20 cellular contexts compared by ENCODE assay signal in the genomic region with DNA sequence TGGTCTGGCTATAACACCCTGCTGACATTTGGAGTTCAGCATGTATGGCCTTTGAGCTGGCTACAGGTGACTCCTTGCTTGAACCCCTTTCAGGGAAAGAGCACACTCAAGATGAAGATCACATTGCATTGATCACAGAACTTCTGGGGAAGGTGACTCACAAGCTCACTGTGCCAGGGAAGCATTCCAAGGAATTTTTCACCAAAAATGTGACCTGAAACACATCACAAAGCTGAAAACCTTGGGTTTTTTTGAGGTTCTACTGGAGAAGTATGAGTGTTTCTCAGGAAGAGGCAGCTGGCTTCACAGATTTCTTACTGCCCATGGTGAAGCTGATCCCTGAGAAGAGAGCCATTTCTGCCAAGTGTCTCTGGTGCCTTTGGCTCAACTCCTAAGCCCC.
"Had no signal": no experiment of that assay in that cellular context is flagged by ENCODE, and none has a peak within 500 bp of the region (broad histone marks: within the 10 kb centered on the region; RNA-seq: fewer than 3 reads in every experiment).

No MANE protein-coding gene starts in this region.

- H3K4me3 Mint-ChIP-seq: activated CD8-positive, alpha-beta T cell treated with anti-CD3 and anti-CD28 coated beads for 36 hours; activated T-helper 1 cell treated with anti-CD3 and anti-CD28 coated beads, Interleukin-12 subunit alpha, Interleukin-12 subunit beta, Interleukin-2, Interleukin-4 antibody, amounts not matched to agents 30 ng/mL and 10 ng/mL and 1 ng/mL, durations not matched to agents 14 hours and 24 hours and 36 hours; naive B cell; stimulated activated memory B cell treated with anti-CD40 and anti-IgM and Interleukin-4, amounts not matched to agents 10 μg/mL and 1 μg/mL and 100 μg/mL, for 72 hours had no signal

- H3K9me3 Mint-ChIP-seq: activated CD8-positive, alpha-beta T cell treated with anti-CD3 and anti-CD28 coated beads for 36 hours; activated T-helper 1 cell treated with anti-CD3 and anti-CD28 coated beads, Interleukin-12 subunit alpha, Interleukin-12 subunit beta, Interleukin-2, Interleukin-4 antibody, amounts not matched to agents 30 ng/mL and 10 ng/mL and 1 ng/mL, durations not matched to agents 14 hours and 24 hours and 36 hours had no signal

- H3K4me3 ChIP-seq: ascending aorta, coronary artery, heart right ventricle, right lobe of liver, transverse colon had no signal

- H3K36me3 ChIP-seq: ascending aorta, heart right ventricle, right lobe of liver, transverse colon, WERI-Rb-1 had no signal

- H3K27ac ChIP-seq: ascending aorta, coronary artery, epithelial cell of prostate, heart right ventricle, right lobe of liver, transverse colon, WERI-Rb-1 had no signal

- H3K36me3 Mint-ChIP-seq: naive B cell; stimulated activated memory B cell treated with anti-CD40 and anti-IgM and Interleukin-4, amounts not matched to agents 10 μg/mL and 1 μg/mL and 100 μg/mL, for 72 hours had no signal

- H3K4me1 Mint-ChIP-seq: naive B cell; stimulated activated memory B cell treated with anti-CD40 and anti-IgM and Interleukin-4, amounts not matched to agents 10 μg/mL and 1 μg/mL and 100 μg/mL, for 72 hours had no signal

- H3K27me3 ChIP-seq: ascending aorta, heart right ventricle, right lobe of liver, transverse colon had no signal

- H3K27me3 Mint-ChIP-seq: activated CD8-positive, alpha-beta T cell treated with anti-CD3 and anti-CD28 coated beads for 36 hours; naive B cell; stimulated activated memory B cell treated with anti-CD40 and anti-IgM and Interleukin-4, amounts not matched to agents 10 μg/mL and 1 μg/mL and 100 μg/mL, for 72 hours had no signal

- ATAC-seq: activated CD8-positive, alpha-beta T cell treated with anti-CD3 and anti-CD28 coated beads for 36 hours; heart right ventricle; right lobe of liver; stimulated activated memory B cell treated with anti-CD40 and anti-IgM and Interleukin-4, amounts not matched to agents 10 μg/mL and 1 μg/mL and 100 μg/mL, for 72 hours had no signal

- DNase-seq: activated CD4-positive, alpha-beta T cell treated with anti-CD3 and anti-CD28 coated beads for 4 hours; activated CD8-positive, alpha-beta memory T cell treated with anti-CD3 and anti-CD28 coated beads, Interleukin-2, amount 50 U/mL, for 48 hours; activated CD8-positive, alpha-beta T cell treated with anti-CD3 and anti-CD28 coated beads for 36 hours; activated naive CD4-positive, alpha-beta T cell; caudate nucleus; effector CD8-positive, alpha-beta T cell; foreskin melanocyte; heart right ventricle; kidney; naive B cell; right lobe of liver; substantia nigra; T1000; transverse colon; WERI-Rb-1 had no signal

- H3K27ac Mint-ChIP-seq: activated CD8-positive, alpha-beta T cell treated with anti-CD3 and anti-CD28 coated beads for 36 hours; activated T-helper 1 cell treated with anti-CD3 and anti-CD28 coated beads, Interleukin-12 subunit alpha, Interleukin-12 subunit beta, Interleukin-2, Interleukin-4 antibody, amounts not matched to agents 30 ng/mL and 10 ng/mL and 1 ng/mL, durations not matched to agents 14 hours and 24 hours and 36 hours; naive B cell; stimulated activated memory B cell treated with anti-CD40 and anti-IgM and Interleukin-4, amounts not matched to agents 10 μg/mL and 1 μg/mL and 100 μg/mL, for 72 hours had no signal

- H3K4me1 ChIP-seq: ascending aorta, heart right ventricle, right lobe of liver, transverse colon had no signal

- FAIRE-seq: kidney had no signal

- H3K9me3 ChIP-seq: ascending aorta, right lobe of liver, transverse colon had no signal
